21 cellular contexts compared by ENCODE assay signal in the genomic region with DNA sequence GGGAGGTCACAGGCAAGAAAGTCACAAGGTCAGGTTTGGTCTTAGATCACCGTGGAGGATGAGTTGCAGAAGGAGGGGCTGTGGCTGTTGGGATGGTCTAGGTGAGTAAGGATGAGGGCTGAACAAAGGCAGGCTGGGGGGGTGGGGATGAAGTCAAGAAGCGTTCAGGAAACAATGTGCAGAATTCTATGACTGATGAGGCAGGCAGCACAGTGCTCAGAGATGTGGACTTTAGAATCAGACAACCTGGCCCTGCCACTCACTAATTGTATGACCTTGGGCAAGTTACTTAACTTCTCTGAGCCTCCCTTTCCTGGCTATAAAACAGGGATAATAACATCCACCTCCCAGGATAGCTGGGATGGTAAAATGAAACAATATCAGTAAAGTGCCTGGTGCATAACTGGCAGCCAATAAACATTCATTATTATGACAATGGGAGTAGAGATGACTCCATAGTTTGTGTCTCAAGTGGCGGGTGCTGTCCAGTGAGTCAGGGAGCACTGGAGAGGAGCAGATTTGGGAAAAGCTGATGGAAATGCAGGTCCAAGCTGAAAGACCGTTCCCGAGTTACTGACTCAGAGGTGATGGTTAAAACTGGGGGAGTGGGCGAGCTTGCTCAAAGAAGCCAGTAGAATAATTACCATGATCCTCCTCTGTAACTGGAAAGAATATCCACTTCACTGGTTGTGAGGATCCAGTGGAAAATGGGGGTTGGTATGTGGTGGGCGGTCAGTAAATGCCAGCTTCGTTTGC. TPM values are rescaled to one million over a fixed set of nuclear protein-coding genes. Genes with fewer than 3 reads are reported as not detected.
DNase-seq lines count a peak whose midpoint lies in the region; ATAC-seq, FAIRE-seq and TF ChIP-seq lines count a peak whose summit lies in the region.
"Had no signal": no experiment of that assay in that cellular context is flagged by ENCODE, and none has a peak within 500 bp of the region (broad histone marks: within the 10 kb centered on the region; RNA-seq: fewer than 3 reads in every experiment).

No MANE protein-coding gene starts in this region.

- no peaks in the 10 kb centered on the region for H4K20me1 ChIP-seq in endothelial cell of umbilical vein (replicated peaks; ENCODE audit: control insufficient read depth, extremely low read depth, insufficient read depth, low read length)

- H3K9me1 ChIP-seq in endothelial cell of umbilical vein (replicated peaks; ENCODE audit: control insufficient read depth, extremely low read depth, insufficient read depth, low read length) = no peaks in the 10 kb centered on the region

- peak; percentile 92 for FAIRE-seq in endothelial cell of umbilical vein (lab: Jason Lieb, UNC)
- FAIRE-seq: GM18507 had no signal

- TF ChIP-seq POLR2A in Peyer's patch (IDR thresholded peaks at IDR 0.05) = no peak
- TF ChIP-seq POLR2A in endothelial cell of umbilical vein (IDR thresholded peaks at IDR 0.05; ENCODE audit: low read depth, low read length) = peak; percentile 9
- no peak for TF ChIP-seq POLR2A in suprapubic skin (IDR thresholded peaks at IDR 0.05)
- TF ChIP-seq POLR2A in GM18505 (IDR thresholded peaks at IDR 0.05; ENCODE audit: borderline replicate concordance, extremely low read depth, insufficient read depth, insufficient read length) = no peak

- H3K4me3 Mint-ChIP-seq in naive thymus-derived CD4-positive, alpha-beta T cell = no peak overlapping the region
- H3K4me3 Mint-ChIP-seq: effector memory CD8-positive, alpha-beta T cell; type B pancreatic cell had no signal

- H3K27ac Mint-ChIP-seq in naive thymus-derived CD4-positive, alpha-beta T cell = peak overlapping the region in 1 of 9 donors; percentile 42
- H3K27ac Mint-ChIP-seq: effector memory CD8-positive, alpha-beta T cell; type B pancreatic cell had no signal

- H3K27me3 Mint-ChIP-seq in naive thymus-derived CD4-positive, alpha-beta T cell = peaks cover 0 to 4% (median 0%) of the 10 kb centered on the region in 5 donors

- ATAC-seq in mucosa of descending colon = peak; percentile 92
- no peak for ATAC-seq in HG03280 (IDR thresholded peaks at IDR 0.05; ENCODE audit: unreplicated experiment)
- no peak for ATAC-seq in naive thymus-derived CD4-positive, alpha-beta T cell
- no peak for ATAC-seq in GM18505 (IDR thresholded peaks at IDR 0.05; ENCODE audit: unreplicated experiment)
- ATAC-seq: effector memory CD8-positive, alpha-beta T cell; gastroesophageal sphincter; PC-3 had no signal

- H3K4me2 ChIP-seq in endothelial cell of umbilical vein (ENCODE audit: insufficient read depth, low read length) = peak overlapping the region; percentile 98

- dilution Hi-C loops in endothelial cell of umbilical vein (cut with MboI; ENCODE audit: extremely low pct_ligation_motif_present, low sequenced_read_pairs) = no loop called here

- H3K4me1 Mint-ChIP-seq in naive thymus-derived CD4-positive, alpha-beta T cell = peaks cover 0 to 5% (median 0%) of the 10 kb centered on the region in 7 donors

- CTCF ChIA-PET in endothelial cell of umbilical vein (lab: Charles Lee) = interaction anchor here (0.7 to 3.3 kb wide), 10 partner anchors 8 to 131 kb away, joined by 3 to 32 read pairs (median 6); partner anchors contain the start of genes CDC20, CFAP57 and EBNA1BP2
- CTCF ChIA-PET in naive thymus-derived CD4-positive, alpha-beta T cell (lab: Charles Lee) = interaction anchor here (0.8 kb wide), 1 partner anchor 76 kb away, joined by 3 read pairs; no protein-coding TSS in a partner anchor

- intact Hi-C loops in endothelial cell of umbilical vein (cut with micrococcal nuclease) = loop anchor here (1.0 to 5.0 kb wide), 3 partner anchors 65 to 169 kb away; no protein-coding TSS in a partner anchor
- intact Hi-C loops in mucosa of descending colon (cut with DNase I, micrococcal nuclease) = no loop called here
- intact Hi-C loops in naive thymus-derived CD4-positive, alpha-beta T cell (cut with micrococcal nuclease) = no loop called here

- BruUV-seq in endothelial cell of umbilical vein (replicated peaks; lab: Mats Ljungman, UMichigan) = no TSS peak

- H3K27me3 ChIP-seq in Peyer's patch = no peaks in the 10 kb centered on the region
- H3K27me3 ChIP-seq in endothelial cell of umbilical vein (ENCODE audit: control insufficient read depth in 2 of 2, insufficient read depth in 2 of 2, low read length in 2 of 2) = no peaks in the 10 kb centered on the region
- H3K27me3 ChIP-seq in suprapubic skin = no peaks in the 10 kb centered on the region
- no peaks in the 10 kb centered on the region for H3K27me3 ChIP-seq in naive thymus-derived CD4-positive, alpha-beta T cell (ENCODE audit: control insufficient read depth in 2 of 2, insufficient read depth in 2 of 2, low read length in 2 of 2)
- H3K27me3 ChIP-seq: gastroesophageal sphincter had no signal

- H3K9ac ChIP-seq in endothelial cell of umbilical vein (replicated peaks; ENCODE audit: extremely low read depth, insufficient read depth, low read length) = peak overlapping the region; percentile 96

- H3K27ac ChIP-seq in Peyer's patch (peak overlapping the region in 3 of 4 donors; percentile 30 to 75 (median 36)), endothelial cell of umbilical vein (ENCODE audit: insufficient read depth, low read depth, low read length) (peak overlapping the region; percentile 84), suprapubic skin (no peak overlapping the region)
- H3K27ac ChIP-seq in naive thymus-derived CD4-positive, alpha-beta T cell (ENCODE audit: low read depth, low read length) = no peak overlapping the region

- TF ChIP-seq CTCF in Peyer's patch (IDR thresholded peaks at IDR 0.05) (no peak), endothelial cell of umbilical vein (IDR thresholded peaks at IDR 0.05; ENCODE audit: extremely low read depth in 1 of 2, insufficient read depth in 1 of 2, low read depth in 1 of 2, low read length in 2 of 2) (no peak), mucosa of descending colon (IDR thresholded peaks at IDR 0.05) (no peak), suprapubic skin (IDR thresholded peaks at IDR 0.05) (no peak)

- H3K4me3 ChIP-seq in Peyer's patch = no peak overlapping the region
- H3K4me3 ChIP-seq in endothelial cell of umbilical vein (replicated peaks in 1 of 3; ENCODE audit: insufficient read depth in 1 of 3, low read depth in 1 of 3, low read length in 3 of 3) = peak overlapping the region; percentile 47 to 96 (median 76)
- H3K4me3 ChIP-seq in mucosa of descending colon = no peak overlapping the region
- H3K4me3 ChIP-seq in suprapubic skin = peak overlapping the region; percentile 28
- no peak overlapping the region for H3K4me3 ChIP-seq in naive thymus-derived CD4-positive, alpha-beta T cell (ENCODE audit: low read length)

- peak in 2 of 3 donors; percentile 66 to 85 for DNase-seq in Peyer's patch
- DNase-seq in endothelial cell of umbilical vein (ENCODE audit: low read depth, low spot score) = peak; percentile 27
- peak; percentile 50 to 76 (median 69) for DNase-seq in mucosa of descending colon
- DNase-seq in suprapubic skin (ENCODE audit: low spot score in 2 of 2) = no peak
- no peak for DNase-seq in naive thymus-derived CD4-positive, alpha-beta T cell
- DNase-seq in DMS79 treated with DMSO at 0.1 percent for 48 hours (lab: John Stamatoyannopoulos, UW) = no peak
- DNase-seq: activated effector memory CD4-positive, alpha-beta T cell treated with anti-CD3 and anti-CD28 coated beads, Interleukin-2, amount 50 U/mL, for 16 hours; effector memory CD8-positive, alpha-beta T cell; Kasumi-1; NCI-H146; NCI-H526; PC-3; stimulated activated CD4-positive, alpha-beta T cell treated with anti-CD3 and anti-CD28 coated beads, Interleukin-2, amount 100 ng/mL, for 24 hours; stimulated activated CD8-positive, alpha-beta memory T cell treated with anti-CD3 and anti-CD28 coated beads, Interleukin-4, amount 100 ng/mL, for 48 hours had no signal

- POLR2A ChIA-PET in endothelial cell of umbilical vein (lab: Charles Lee) = interaction anchor here (0.9 to 2.2 kb wide), 5 partner anchors 8 to 71 kb away, joined by 3 to 15 read pairs (median 5); no protein-coding TSS in a partner anchor
- POLR2A ChIA-PET in naive thymus-derived CD4-positive, alpha-beta T cell (lab: Charles Lee) = no interaction called here

- H3K9me3 Mint-ChIP-seq in naive thymus-derived CD4-positive, alpha-beta T cell = no peaks in the 10 kb centered on the region
- H3K9me3 Mint-ChIP-seq: effector memory CD8-positive, alpha-beta T cell; type B pancreatic cell had no signal

- H3K36me3 ChIP-seq in Peyer's patch = no peaks in the 10 kb centered on the region
- H3K36me3 ChIP-seq in endothelial cell of umbilical vein (ENCODE audit: control insufficient read depth in 2 of 2, extremely low read depth in 1 of 2, insufficient read depth in 2 of 2, low read length in 2 of 2) = peaks cover 18 to 32% of the 10 kb centered on the region in 2 experiments
- H3K36me3 ChIP-seq in mucosa of descending colon (ENCODE audit: low read depth) = no peaks in the 10 kb centered on the region
- H3K36me3 ChIP-seq in suprapubic skin = no peaks in the 10 kb centered on the region
- no peaks in the 10 kb centered on the region for H3K36me3 ChIP-seq in naive thymus-derived CD4-positive, alpha-beta T cell (ENCODE audit: control insufficient read depth in 2 of 3, insufficient read depth in 3 of 3, low read length in 3 of 3)
- H3K36me3 ChIP-seq: gastroesophageal sphincter had no signal

- peaks cover 71% of the 10 kb centered on the region for H3K79me2 ChIP-seq in endothelial cell of umbilical vein (ENCODE audit: control insufficient read depth, insufficient read depth, low read length)

- TF ChIP-seq EP300 in suprapubic skin (IDR thresholded peaks at IDR 0.05) = no peak

- no peaks in the 10 kb centered on the region for H3K36me3 Mint-ChIP-seq in naive thymus-derived CD4-positive, alpha-beta T cell
- H3K36me3 Mint-ChIP-seq: type B pancreatic cell had no signal

- peaks cover 0 to 20% (median 4%) of the 10 kb centered on the region in 4 donors for H3K4me1 ChIP-seq in Peyer's patch
- peaks cover 37% of the 10 kb centered on the region for H3K4me1 ChIP-seq in endothelial cell of umbilical vein (ENCODE audit: control insufficient read depth, extremely low read depth, insufficient read depth, low read length)
- peaks cover 22% of the 10 kb centered on the region for H3K4me1 ChIP-seq in mucosa of descending colon (ENCODE audit: low read depth)
- H3K4me1 ChIP-seq in suprapubic skin = peaks cover 9% of the 10 kb centered on the region
- no peaks in the 10 kb centered on the region for H3K4me1 ChIP-seq in naive thymus-derived CD4-positive, alpha-beta T cell (ENCODE audit: control insufficient read depth in 2 of 2, insufficient read depth in 2 of 2, low read length in 2 of 2)

- H2AFZ ChIP-seq in endothelial cell of umbilical vein (ENCODE audit: low read depth, low read length) = no peak overlapping the region

- WGBS in suprapubic skin = 78% methylated on average over 8 of the region's 8 CpGs

- H3K9me3 ChIP-seq in Peyer's patch (no peaks in the 10 kb centered on the region), endothelial cell of umbilical vein (replicated peaks; ENCODE audit: control insufficient read depth, insufficient read depth, low read length) (no peaks in the 10 kb centered on the region), mucosa of descending colon (no peaks in the 10 kb centered on the region), suprapubic skin (no peaks in the 10 kb centered on the region)
- H3K9me3 ChIP-seq in naive thymus-derived CD4-positive, alpha-beta T cell (ENCODE audit: control insufficient read depth in 2 of 3, low read length in 3 of 3) = no peaks in the 10 kb centered on the region
- H3K9me3 ChIP-seq: gastroesophageal sphincter had no signal

RNA-seq across cellular contexts. Expression of gene TIE1, which starts 2.1 kb away (rescaled TPM):
- total RNA-seq in Peyer's patch = 10 to 100 TPM in 2 of 4 donors, 1 to 10 TPM in 2; 5.6 to 38.8 (median 8.9) TPM
- 562 and 620 TPM in 2 replicates for total RNA-seq in endothelial cell of umbilical vein
- 531 and 629 TPM in 2 replicates for polyA plus RNA-seq in endothelial cell of umbilical vein
- polyA plus RNA-seq in endothelial cell of umbilical vein (2011; cell fraction: cytosol; rRNA removed) = 303 and 371 TPM in 2 replicates
- polyA plus RNA-seq in endothelial cell of umbilical vein (2011; cell fraction: nucleus; rRNA removed) = 899 and 1,112 TPM in 2 replicates
- polyA plus RNA-seq in endothelial cell of umbilical vein (2012) = 356 and 371 TPM in 2 replicates
- 711 and 735 TPM in 2 replicates for polyA minus RNA-seq in endothelial cell of umbilical vein
- polyA minus RNA-seq in endothelial cell of umbilical vein (2011; cell fraction: cytosol; rRNA and poly(A)+ RNA removed) = not detected
- 403 and 577 TPM in 2 replicates for polyA minus RNA-seq in endothelial cell of umbilical vein (2011; cell fraction: nucleus; rRNA and poly(A)+ RNA removed)
- total RNA-seq in mucosa of descending colon = 10 to 100 TPM in 1 of 3 donors, 1 to 10 TPM in 2; 8.0 to 18.6 (median 8.1) TPM
- total RNA-seq in suprapubic skin = 10 to 100 TPM in 3 of 4 donors, 1 to 10 TPM in 1; 5.4 to 19.0 (median 11.3) TPM
- total RNA-seq in naive thymus-derived CD4-positive, alpha-beta T cell = 1 to 10 TPM in 1 of 5 experiments, under 1 TPM in 1, not detected in 3; 0.19 to 1.9 TPM
- not detected for polyA plus RNA-seq in naive thymus-derived CD4-positive, alpha-beta T cell

RNA-seq across cellular contexts. Expression of gene C1orf210, which starts 17.5 kb away (rescaled TPM):
- 10 to 100 TPM in 3 of 4 donors, 1 to 10 TPM in 1; 4.1 to 80.9 (median 74.4) TPM for total RNA-seq in Peyer's patch
- not detected in 2 replicates for total RNA-seq in endothelial cell of umbilical vein
- not detected in 2 replicates for polyA plus RNA-seq in endothelial cell of umbilical vein
- polyA plus RNA-seq in endothelial cell of umbilical vein (2011; cell fraction: cytosol; rRNA removed) = not detected in 2 replicates
- not detected in 2 replicates for polyA plus RNA-seq in endothelial cell of umbilical vein (2011; cell fraction: nucleus; rRNA removed)
- polyA plus RNA-seq in endothelial cell of umbilical vein (2012) = not detected in 2 replicates
- not detected in 2 replicates for polyA minus RNA-seq in endothelial cell of umbilical vein
- polyA minus RNA-seq in endothelial cell of umbilical vein (2011; cell fraction: cytosol; rRNA and poly(A)+ RNA removed) = not detected
- polyA minus RNA-seq in endothelial cell of umbilical vein (2011; cell fraction: nucleus; rRNA and poly(A)+ RNA removed) = not detected in 2 replicates
- total RNA-seq in mucosa of descending colon = 100 to 1,000 TPM in 1 of 3 donors, 10 to 100 TPM in 2; 33.1 to 102 (median 63.3) TPM
- total RNA-seq in suprapubic skin = 10 to 100 TPM in 3 of 4 donors, 1 to 10 TPM in 1; 4.3 to 20.9 (median 16.0) TPM
- not detected for total RNA-seq in naive thymus-derived CD4-positive, alpha-beta T cell
- polyA plus RNA-seq in naive thymus-derived CD4-positive, alpha-beta T cell = not detected
- total RNA-seq: activated CD8-positive, alpha-beta memory T cell treated with anti-CD3 and anti-CD28 coated beads for 36 hours; myocyte had no signal

RNA-seq across cellular contexts. Expression of gene TMEM125, which starts 33.1 kb away (rescaled TPM):
- 10 to 100 TPM; 14.0 to 87.7 (median 74.8) TPM for total RNA-seq in Peyer's patch
- total RNA-seq in endothelial cell of umbilical vein = not detected in 2 replicates
- 0.06 and 0.17 TPM in 2 replicates for polyA plus RNA-seq in endothelial cell of umbilical vein
- 0.11 and 0.12 TPM in 2 replicates for polyA plus RNA-seq in endothelial cell of umbilical vein (2011; cell fraction: cytosol; rRNA removed)
- polyA plus RNA-seq in endothelial cell of umbilical vein (2011; cell fraction: nucleus; rRNA removed) = 0.08 TPM in 1 of 2 replicates, not detected in the other
- polyA plus RNA-seq in endothelial cell of umbilical vein (2012) = not detected in 2 replicates
- not detected in 2 replicates for polyA minus RNA-seq in endothelial cell of umbilical vein
- not detected for polyA minus RNA-seq in endothelial cell of umbilical vein (2011; cell fraction: cytosol; rRNA and poly(A)+ RNA removed)
- not detected in 2 replicates for polyA minus RNA-seq in endothelial cell of umbilical vein (2011; cell fraction: nucleus; rRNA and poly(A)+ RNA removed)
- 10 to 100 TPM; 31.9 to 71.6 (median 40.6) TPM for total RNA-seq in mucosa of descending colon
- 10 to 100 TPM in 2 of 4 donors, 1 to 10 TPM in 2; 5.7 to 27.1 (median 14.8) TPM for total RNA-seq in suprapubic skin
- under 1 TPM in 1 of 5 experiments, not detected in 4; 0.21 TPM for total RNA-seq in naive thymus-derived CD4-positive, alpha-beta T cell
- polyA plus RNA-seq in naive thymus-derived CD4-positive, alpha-beta T cell = under 1 TPM in 1 of 2 donors, not detected in 1; 0.50 TPM
- total RNA-seq: activated CD8-positive, alpha-beta memory T cell treated with anti-CD3 and anti-CD28 coated beads for 36 hours; myocyte had no signal

RNA-seq across cellular contexts. Expression of gene MPL, which starts 34.7 kb away (rescaled TPM):
- not detected for total RNA-seq in Peyer's patch
- total RNA-seq in endothelial cell of umbilical vein = 0.18 and 0.24 TPM in 2 replicates
- 0.13 and 0.14 TPM in 2 replicates for polyA plus RNA-seq in endothelial cell of umbilical vein
- polyA plus RNA-seq in endothelial cell of umbilical vein (2011; cell fraction: cytosol; rRNA removed) = 0.03 and 0.06 TPM in 2 replicates
- polyA plus RNA-seq in endothelial cell of umbilical vein (2011; cell fraction: nucleus; rRNA removed) = 0.25 and 0.55 TPM in 2 replicates
- polyA plus RNA-seq in endothelial cell of umbilical vein (2012) = not detected in 2 replicates
- polyA minus RNA-seq in endothelial cell of umbilical vein = 0.13 and 1.6 TPM in 2 replicates
- polyA minus RNA-seq in endothelial cell of umbilical vein (2011; cell fraction: cytosol; rRNA and poly(A)+ RNA removed) = not detected
- 0.34 and 0.48 TPM in 2 replicates for polyA minus RNA-seq in endothelial cell of umbilical vein (2011; cell fraction: nucleus; rRNA and poly(A)+ RNA removed)
- 1 to 10 TPM in 1 of 3 donors, under 1 TPM in 1, not detected in 1; 0.81 to 1.0 TPM for total RNA-seq in mucosa of descending colon
- not detected for total RNA-seq in suprapubic skin
- under 1 TPM in 2 of 5 experiments, not detected in 3; 0.21 to 0.98 TPM for total RNA-seq in naive thymus-derived CD4-positive, alpha-beta T cell
- polyA plus RNA-seq in naive thymus-derived CD4-positive, alpha-beta T cell = not detected
- total RNA-seq: activated CD8-positive, alpha-beta memory T cell treated with anti-CD3 and anti-CD28 coated beads for 36 hours; PC-3 had no signal

RNA-seq across cellular contexts. Expression of gene CDC20, which starts 55.9 kb away (rescaled TPM):
- total RNA-seq in Peyer's patch = 10 to 100 TPM in 1 of 4 donors, 1 to 10 TPM in 3; 3.4 to 14.9 (median 6.3) TPM
- total RNA-seq in endothelial cell of umbilical vein = 156 and 170 TPM in 2 replicates
- polyA plus RNA-seq in endothelial cell of umbilical vein = 129 and 130 TPM in 2 replicates
- polyA plus RNA-seq in endothelial cell of umbilical vein (2011; cell fraction: cytosol; rRNA removed) = 135 and 152 TPM in 2 replicates
- polyA plus RNA-seq in endothelial cell of umbilical vein (2011; cell fraction: nucleus; rRNA removed) = 95.9 and 101 TPM in 2 replicates
- 49.0 and 129 TPM in 2 replicates for polyA plus RNA-seq in endothelial cell of umbilical vein (2012)
- polyA minus RNA-seq in endothelial cell of umbilical vein = 94.7 and 131 TPM in 2 replicates
- polyA minus RNA-seq in endothelial cell of umbilical vein (2011; cell fraction: cytosol; rRNA and poly(A)+ RNA removed) = 122 TPM
- polyA minus RNA-seq in endothelial cell of umbilical vein (2011; cell fraction: nucleus; rRNA and poly(A)+ RNA removed) = 22.4 and 25.7 TPM in 2 replicates
- total RNA-seq in mucosa of descending colon = 10 to 100 TPM in 1 of 3 donors, 1 to 10 TPM in 2; 5.8 to 44.0 (median 8.5) TPM
- 10 to 100 TPM in 1 of 4 donors, 1 to 10 TPM in 3; 5.8 to 11.6 (median 7.8) TPM for total RNA-seq in suprapubic skin
- 100 to 1,000 TPM in 1 of 5 experiments, 1 to 10 TPM in 1, under 1 TPM in 3; 0.38 to 101 (median 0.78) TPM for total RNA-seq in naive thymus-derived CD4-positive, alpha-beta T cell
- polyA plus RNA-seq in naive thymus-derived CD4-positive, alpha-beta T cell = not detected

Comparison
In these comparisons a context has a peak if more than half of its experiments do, and no peak if none do; other contexts are left out.
1. DNase-seq: peak in Peyer's patch (2 of 3), endothelial cell of umbilical vein (single experiment) and mucosa of descending colon (3 of 3); none in suprapubic skin (0 of 2), naive thymus-derived CD4-positive, alpha-beta T cell (0 of 9) and DMS79 treated with DMSO at 0.1 percent for 48 hours (single experiment).
2. H3K27ac ChIP-seq: peak in Peyer's patch (3 of 4) and endothelial cell of umbilical vein (single experiment); none in suprapubic skin (single experiment) and naive thymus-derived CD4-positive, alpha-beta T cell (single experiment).
3. H3K4me3 ChIP-seq: peak in endothelial cell of umbilical vein (3 of 3) and suprapubic skin (single experiment); none in Peyer's patch (0 of 4), mucosa of descending colon (single experiment) and naive thymus-derived CD4-positive, alpha-beta T cell (single experiment).
4. RNA of gene TIE1, which starts 2.1 kb away (total RNA-seq): 562 to 620 TPM in endothelial cell of umbilical vein; 5.4 to 19.0 TPM in suprapubic skin, 5.6 to 38.8 TPM in Peyer's patch, 8.0 to 18.6 TPM in mucosa of descending colon and 0.19 to 1.9 TPM in naive thymus-derived CD4-positive, alpha-beta T cell; every median in the first group is over 10 times any median in the second.